In the genomic region with DNA sequence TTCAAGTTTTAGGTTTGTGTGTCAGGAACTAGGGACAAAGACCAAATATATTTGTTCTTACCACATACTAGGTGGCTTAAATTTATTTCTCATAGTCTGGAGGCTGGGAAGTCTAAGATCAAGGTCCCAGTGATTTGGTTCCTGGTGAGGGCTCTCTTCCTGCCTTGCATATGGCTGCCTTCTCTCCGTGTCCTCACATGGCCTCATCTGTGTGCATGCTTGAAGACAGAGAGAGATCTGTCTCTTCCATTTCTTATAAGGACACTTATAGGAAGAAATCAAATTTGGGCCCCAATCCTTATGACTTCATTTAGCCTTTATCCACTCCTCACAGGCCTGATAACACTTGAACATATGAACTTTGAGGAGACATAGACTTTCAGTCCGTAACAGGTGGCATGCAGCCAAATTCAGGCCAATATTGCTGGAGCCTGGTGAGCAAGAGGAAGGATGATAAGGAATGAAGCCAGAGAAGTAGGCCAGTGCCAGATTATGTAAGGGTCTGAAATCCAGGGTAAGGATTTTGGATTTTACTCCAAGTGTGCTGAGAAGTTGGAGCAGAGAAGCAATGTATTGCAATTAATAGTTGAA, we compare ENCODE assay signal across 16 cellular contexts. TPM values are rescaled to one million over a fixed set of nuclear protein-coding genes. Genes with fewer than 3 reads are reported as not detected.
DNase-seq lines count a peak whose midpoint lies in the region; ATAC-seq and TF ChIP-seq lines count a peak whose summit lies in the region.
"Had no signal": no experiment of that assay in that cellular context is flagged by ENCODE, and none has a peak within 500 bp of the region (broad histone marks: within the 10 kb centered on the region; RNA-seq: fewer than 3 reads in every experiment).

No MANE protein-coding gene starts in this region.

- H3K4me1 ChIP-seq in GM23248 (ENCODE audit: insufficient read depth), result no peaks in the 10 kb centered on the region
- H3K4me1 ChIP-seq: parathyroid adenoma, upper lobe of right lung had no signal

- no peak overlapping the region for H3K4me2 ChIP-seq in GM23248 (ENCODE audit: unreplicated experiment)
- H3K4me2 ChIP-seq: smooth muscle cell had no signal

- no peak overlapping the region for H2AFZ ChIP-seq in GM23248
- H2AFZ ChIP-seq: parathyroid adenoma had no signal

- H3K79me2 ChIP-seq in GM23248 (ENCODE audit: insufficient read depth), result no peaks in the 10 kb centered on the region
- H3K79me2 ChIP-seq: parathyroid adenoma had no signal

- no peak for TF ChIP-seq CTCF in cardiac fibroblast (IDR thresholded peaks at IDR 0.05; ENCODE audit: low read depth, low read length)

- H3K27me3 ChIP-seq in GM23248 (replicated peaks; ENCODE audit: insufficient read depth), result no peaks in the 10 kb centered on the region
- H3K27me3 ChIP-seq: upper lobe of right lung had no signal

- H3K36me3 ChIP-seq in GM23248 (ENCODE audit: low read depth), result peaks cover 48% of the 10 kb centered on the region

- no peaks in the 10 kb centered on the region for H3F3A ChIP-seq in GM23248 (ENCODE audit: insufficient read depth)

- no peaks in the 10 kb centered on the region for H3K9me2 ChIP-seq in GM23248 (ENCODE audit: insufficient read depth)

- peak; percentile 73 for ATAC-seq in Right ventricle myocardium superior (ENCODE audit: poor library complexity)
- ATAC-seq in left ventricle myocardium superior, result peak; percentile 76
- ATAC-seq in HG03457 (IDR thresholded peaks at IDR 0.05; ENCODE audit: unreplicated experiment), result no peak
- ATAC-seq: stimulated activated memory B cell treated with anti-CD40 and anti-IgM and Interleukin-4, amounts not matched to agents 10 μg/mL and 1 μg/mL and 100 μg/mL, for 72 hours; upper lobe of right lung had no signal

- no peaks in the 10 kb centered on the region for H3K9me3 ChIP-seq in GM23248 (ENCODE audit: low read depth)
- H3K9me3 ChIP-seq: upper lobe of right lung had no signal

- in situ Hi-C loops in GM23248 (cut with MboI), result no loop called here

- 93 to 100% methylated on average over 2 of the region's 2 CpGs for WGBS in GM23248 (ENCODE audit: low coverage in 1 of 2, low lambda C conversion rate in 2 of 2, missing lambda C conversion rate in 2 of 2), 2 experiments

- no peak overlapping the region for H3K9ac ChIP-seq in GM23248
- H3K9ac ChIP-seq: parathyroid adenoma had no signal

- no peaks in the 10 kb centered on the region for H4K20me1 ChIP-seq in GM23248 (ENCODE audit: insufficient read depth)

- H3K27ac ChIP-seq in GM23248, result no peak overlapping the region
- H3K27ac ChIP-seq: parathyroid adenoma, upper lobe of right lung had no signal

- intact Hi-C loops in Right ventricle myocardium superior (cut with DNase I), result no loop called here
- intact Hi-C loops in cardiac septum (cut with DNase I), result no loop called here
- intact Hi-C loops in left ventricle myocardium superior (cut with micrococcal nuclease), result no loop called here

- DNase-seq in Right ventricle myocardium superior (peak; percentile 57), cardiac septum (ENCODE audit: low spot score) (no peak), cardiac fibroblast (ENCODE audit: low read depth in 2 of 2) (peak; percentile 31 to 80), left ventricle myocardium superior (peak; percentile 44), HCEC 1CT (no peak), GM23248 (no peak), cerebellar nuclear complex (lab: John Stamatoyannopoulos, UW) (no peak)
- DNase-seq: activated naive CD8-positive, alpha-beta T cell treated with anti-CD3 and anti-CD28 coated beads, Interleukin-2, amount 10 ng/mL, durations not matched to agents 7 days and 5 days; activated T-cell treated with anti-CD3 and anti-CD28 coated beads for 4 hours; kidney glomerular epithelial cell; NCI-H1092 treated with DMSO at 0.1 percent for 48 hours; upper lobe of right lung had no signal

- no peak overlapping the region for H3K4me3 ChIP-seq in cardiac fibroblast (replicated peaks in 1 of 2; ENCODE audit: low read depth in 2 of 2, low read length in 2 of 2)
- no peak overlapping the region for H3K4me3 ChIP-seq in GM23248
- H3K4me3 ChIP-seq: smooth muscle cell, upper lobe of right lung had no signal

RNA-seq across cellular contexts. Expression of a gene that starts 35.1 kb away (rescaled TPM):
- total RNA-seq in Right ventricle myocardium superior (28.6 TPM), cardiac septum (32.1 TPM), left ventricle myocardium superior (29.7 TPM)
- total RNA-seq in GM23248 (2014; rRNA removed; shearing (Covaris generic)), result 59.7 and 61.7 TPM in 2 replicates
- 38.8 and 39.2 TPM in 2 replicates for polyA plus RNA-seq in GM23248 (2016; fragmentation: Nextera tagmentation; extraction: Ambion mirVana)

Comparison
In these comparisons a context has a peak if more than half of its experiments do, and no peak if none do; other contexts are left out.
1. DNase-seq: peak in Right ventricle myocardium superior (single experiment), cardiac fibroblast (2 of 2) and left ventricle myocardium superior (single experiment); none in cardiac septum (single experiment), HCEC 1CT (single experiment), GM23248 (single experiment) and cerebellar nuclear complex (0 of 2).